In genomic region chr1:146376708-146377496, GRCh38 we compare ENCODE assay signal across 8 cellular contexts.
A peak's percentile ranks its signal among the peaks of the same experiment; 100 is the strongest.
DNase-seq lines count a peak whose midpoint lies in the region; ATAC-seq and TF ChIP-seq lines count a peak whose summit lies in the region.
"Not testable (repeated sequence)": the region's sequence is repeated elsewhere in the genome, so short reads cannot be mapped to it uniquely, and the experiment has no call there.

No MANE protein-coding gene starts in this region.

- H3K27me3 Mint-ChIP-seq in neural crest cell (ENCODE audit: low read depth): not testable (repeated sequence)

- not testable (repeated sequence) for H3K36me3 ChIP-seq in H7 (replicated peaks; ENCODE audit: control insufficient read depth, insufficient read depth, low read length); Loucy (ENCODE audit: insufficient read depth, low read length); RWPE2 (ENCODE audit: low read depth); stomach

- not testable (repeated sequence) for H3K27me3 ChIP-seq in H7 (ENCODE audit: control insufficient read depth, insufficient read depth, low read length); Loucy (ENCODE audit: insufficient read depth, low read length, poor library complexity, severe bottlenecking); RWPE2 (ENCODE audit: insufficient read depth, poor library complexity, severe bottlenecking); stomach

- H3K4me1 Mint-ChIP-seq in neural crest cell: peaks cover 22% of the 10 kb centered on the region

- peak in 2 of 4 donors; percentile 81 to 100 for TF ChIP-seq POLR2A in stomach (IDR thresholded peaks at IDR 0.05)

- H3K4me1 ChIP-seq in Loucy (ENCODE audit: insufficient read depth, low read length, poor library complexity, severe bottlenecking); RWPE2 (ENCODE audit: insufficient read depth, poor library complexity, severe bottlenecking); stomach: not testable (repeated sequence)

- not testable (repeated sequence) for TF ChIP-seq EP300 in stomach (IDR thresholded peaks at IDR 0.05)

- peak; percentile 99 for DNase-seq in ELF-1 (ENCODE audit: low read depth, low spot score)
- peak; percentile 70 for DNase-seq in H7
- peak; percentile 80 for DNase-seq in RWPE2 (ENCODE audit: low spot score)
- peak; percentile 57 for DNase-seq in activated T-helper 9 cell treated with anti-CD3 and anti-CD28 coated beads, Interleukin-2, amount 50 U/mL, for 16 hours (ENCODE audit: low read depth)
- DNase-seq in fibroblast of the conjunctiva (ENCODE audit: low read depth): peak; percentile 95
- peak; percentile 61 for DNase-seq in neural crest cell (ENCODE audit: low read depth, low spot score)
- peak; percentile 66 for DNase-seq in stomach

- not testable (repeated sequence) for H3K9me2 ChIP-seq in Loucy (replicated peaks; ENCODE audit: low read depth, low read length)

- ATAC-seq in RWPE2 (ENCODE audit: low read depth): peak; percentile 95

- H3F3A ChIP-seq in Loucy (ENCODE audit: low read depth): not testable (repeated sequence)

- H3K4me3 ChIP-seq in H7 (ENCODE audit: insufficient read depth, low read depth, low read length): peak overlapping the region; percentile 31
- H3K4me3 ChIP-seq in Loucy (ENCODE audit: low read length, poor library complexity, severe bottlenecking): peak overlapping the region; percentile 64
- H3K4me3 ChIP-seq in RWPE2 (ENCODE audit: severe bottlenecking): not testable (repeated sequence)
- peak overlapping the region; percentile 22 to 43 (median 34) for H3K4me3 ChIP-seq in stomach

- H3K36me3 Mint-ChIP-seq in neural crest cell (ENCODE audit: low read depth): not testable (repeated sequence)

- not testable (repeated sequence) for H3K9me3 Mint-ChIP-seq in neural crest cell

- H3K9ac ChIP-seq in Loucy (ENCODE audit: low read depth, low read length, poor library complexity, severe bottlenecking): peak overlapping the region; percentile 74

- intact Hi-C loops in stomach (cut with DNase I; ENCODE audit: low total_unique reads): not testable (repeated sequence)

- peak overlapping the region; percentile 99 for H3K27ac Mint-ChIP-seq in neural crest cell (ENCODE audit: unreplicated experiment)

- not testable (repeated sequence) for H3K79me2 ChIP-seq in Loucy (ENCODE audit: insufficient read depth, low read length)

- peak overlapping the region; percentile 83 for H3K4me2 ChIP-seq in Loucy (ENCODE audit: low read depth, low read length, poor library complexity, severe bottlenecking)

- not testable (repeated sequence) for TF ChIP-seq CTCF in Loucy (conservative IDR thresholded peaks at IDR 0.05; ENCODE audit: low read length); RWPE2 (IDR thresholded peaks at IDR 0.05; ENCODE audit: poor library complexity, severe bottlenecking); neural crest cell (conservative IDR thresholded peaks at IDR 0.05); stomach (IDR thresholded peaks at IDR 0.05)

- H4K20me1 ChIP-seq in Loucy (ENCODE audit: insufficient read depth, low read length, poor library complexity, severe bottlenecking): not testable (repeated sequence)

- peak overlapping the region; percentile 80 for H3K27ac ChIP-seq in RWPE2 (ENCODE audit: poor library complexity, severe bottlenecking)
- peak overlapping the region; percentile 81 to 94 (median 91) for H3K27ac ChIP-seq in stomach

- peak overlapping the region; percentile 81 for H3K4me3 Mint-ChIP-seq in neural crest cell

- WGBS in stomach, 5 donors: 0 to 2% (median 1%) methylated on average over 31 to 42 of the region's 42 CpGs

- not testable (repeated sequence) for H2AFZ ChIP-seq in Loucy (ENCODE audit: low read length)

- H3K9me3 ChIP-seq in Loucy (ENCODE audit: insufficient read depth, low read depth, low read length); RWPE2 (ENCODE audit: severe bottlenecking); stomach: not testable (repeated sequence)
